1 cellular context compared by ENCODE assay signal in genomic region chr9:128161230-128161902, GRCh38.
TF ChIP-seq lines count a peak whose summit lies in the region.
"Not testable (repeated sequence)": the region's sequence is repeated elsewhere in the genome, so short reads cannot be mapped to it uniquely, and the experiment has no call there.

No MANE protein-coding gene starts in this region.

TF ChIP-seq in K562, 482 proteins besides CTCF, POLR2A, EP300 and RAD21:
- TF ChIP-seq MLX (CRISPR knock-in tag; conservative IDR thresholded peaks at IDR 0.05) = 0 out of 4 replicates have a peak, but pooled peaks of 1 of the 2 experiments have one; percentile 4
- TF ChIP-seq ZBTB7A (IDR thresholded peaks at IDR 0.05; ENCODE audit: borderline replicate concordance, control insufficient read depth, low read depth, low read length) = 0 out of 2 replicates have a peak, but pooled peaks have one; percentile 19
- 0 out of 2 replicates have a peak, but pooled peaks have one; percentile 25 for TF ChIP-seq ZSCAN32 (CRISPR knock-in tag; IDR thresholded peaks at IDR 0.05)
- peak; percentile 33; the same call in 1 of the 2 replicates for TF ChIP-seq CEBPB (tag; IDR thresholded peaks at IDR 0.05)
- TF ChIP-seq BCOR (IDR thresholded peaks at IDR 0.05) = peak; percentile 47; the same call in 1 of the 2 replicates
- 0 out of 2 replicates have a peak, but pooled peaks have one; percentile 28 for TF ChIP-seq ZNF764 (CRISPR knock-in tag; IDR thresholded peaks at IDR 0.05; ENCODE audit: low read depth)
- TF ChIP-seq NR4A1 (CRISPR knock-in tag; IDR thresholded peaks at IDR 0.05) = 0 out of 2 replicates have a peak, but pooled peaks have one; percentile 9
- not testable (repeated sequence) for TF ChIP-seq NR4A1 (tag; IDR thresholded peaks at IDR 0.05)
- 0 out of 2 replicates have a peak, but pooled peaks have one; percentile 20 for TF ChIP-seq ZNF41 (CRISPR knock-in tag; conservative IDR thresholded peaks at IDR 0.05)
- 0 out of 2 replicates have a peak, but pooled peaks have one; percentile 13 for TF ChIP-seq ZNF212 (CRISPR knock-in tag; IDR thresholded peaks at IDR 0.05)
